11 cellular contexts compared by ENCODE assay signal in genomic region chr7:122383934-122384333, GRCh38.
DNase-seq lines count a peak whose midpoint lies in the region; ATAC-seq and TF ChIP-seq lines count a peak whose summit lies in the region.
"Had no signal": no experiment of that assay in that cellular context is flagged by ENCODE, and none has a peak within 500 bp of the region (broad histone marks: within the 10 kb centered on the region; RNA-seq: fewer than 3 reads in every experiment).

No MANE protein-coding gene starts in this region.

- H3K27ac Mint-ChIP-seq in stimulated activated memory B cell treated with anti-CD40 and anti-IgM and Interleukin-4, amounts not matched to agents 10 μg/mL and 1 μg/mL and 100 μg/mL, for 72 hours: no peak overlapping the region
- H3K27ac Mint-ChIP-seq in type B pancreatic cell (no peak overlapping the region), immature natural killer cell (no peak overlapping the region)
- H3K27ac Mint-ChIP-seq: activated B cell treated with CpG ODN at 0.5 μM for 24 hours had no signal

- no peak overlapping the region for H3K4me3 Mint-ChIP-seq in stimulated activated memory B cell treated with anti-CD40 and anti-IgM and Interleukin-4, amounts not matched to agents 10 μg/mL and 1 μg/mL and 100 μg/mL, for 72 hours
- no peak overlapping the region for H3K4me3 Mint-ChIP-seq in type B pancreatic cell
- H3K4me3 Mint-ChIP-seq in immature natural killer cell: no peak overlapping the region
- H3K4me3 Mint-ChIP-seq: activated B cell treated with CpG ODN at 0.5 μM for 24 hours had no signal

- ATAC-seq in HG02870 (IDR thresholded peaks at IDR 0.05; ENCODE audit: unreplicated experiment): peak; percentile 83
- ATAC-seq in stimulated activated memory B cell treated with anti-CD40 and anti-IgM and Interleukin-4, amounts not matched to agents 10 μg/mL and 1 μg/mL and 100 μg/mL, for 72 hours: peak; percentile 47
- ATAC-seq: esophagus mucosa had no signal

- DNase-seq in NCI-H1417 (lab: John Stamatoyannopoulos, UW) (peak in 2 of 3 experiments; percentile 36 to 81), NCI-H1417 treated with DMSO at 0.1 percent for 48 hours (lab: John Stamatoyannopoulos, UW) (no peak), NB4 (ENCODE audit: low read depth) (peak; percentile 16), type B pancreatic cell (ENCODE audit: extremely low spot score, unreplicated experiment) (no peak), immature natural killer cell (no peak)
- DNase-seq in stimulated activated CD4-positive, alpha-beta T cell treated with anti-CD3 and anti-CD28 coated beads, Interleukin-1b, Interleukin-23, amount 100 ng/mL, for 48 hours: no peak
- DNase-seq: activated B cell treated with CpG ODN at 0.5 μM for 24 hours, left ventricle myocardium inferior had no signal

- H3K4me1 Mint-ChIP-seq in stimulated activated memory B cell treated with anti-CD40 and anti-IgM and Interleukin-4, amounts not matched to agents 10 μg/mL and 1 μg/mL and 100 μg/mL, for 72 hours: no peaks in the 10 kb centered on the region
- no peaks in the 10 kb centered on the region for H3K4me1 Mint-ChIP-seq in type B pancreatic cell (ENCODE audit: unreplicated experiment)
- H3K4me1 Mint-ChIP-seq in immature natural killer cell: no peaks in the 10 kb centered on the region
- H3K4me1 Mint-ChIP-seq: activated B cell treated with CpG ODN at 0.5 μM for 24 hours had no signal

- no peak for TF ChIP-seq CTCF in NB4 (IDR thresholded peaks at IDR 0.05; ENCODE audit: low read depth, low read length)
- no peak for TF ChIP-seq CTCF in type B pancreatic cell (conservative IDR thresholded peaks at IDR 0.05)

- no peak for TF ChIP-seq POLR2A in NB4 (IDR thresholded peaks at IDR 0.05; ENCODE audit: extremely low read depth, insufficient read length)

- no peaks in the 10 kb centered on the region for H3K27me3 Mint-ChIP-seq in stimulated activated memory B cell treated with anti-CD40 and anti-IgM and Interleukin-4, amounts not matched to agents 10 μg/mL and 1 μg/mL and 100 μg/mL, for 72 hours
- H3K27me3 Mint-ChIP-seq in type B pancreatic cell (no peaks in the 10 kb centered on the region), immature natural killer cell (ENCODE audit: low read depth in 3 of 3) (no peaks in the 10 kb centered on the region)
- H3K27me3 Mint-ChIP-seq: activated B cell treated with CpG ODN at 0.5 μM for 24 hours had no signal

- no peak overlapping the region for H3K4me3 ChIP-seq in NB4 (ENCODE audit: low read depth, low read length)
- H3K4me3 ChIP-seq: left ventricle myocardium inferior had no signal

- H3K36me3 Mint-ChIP-seq in stimulated activated memory B cell treated with anti-CD40 and anti-IgM and Interleukin-4, amounts not matched to agents 10 μg/mL and 1 μg/mL and 100 μg/mL, for 72 hours: no peaks in the 10 kb centered on the region
- H3K36me3 Mint-ChIP-seq in type B pancreatic cell (no peaks in the 10 kb centered on the region), immature natural killer cell (no peaks in the 10 kb centered on the region)

- no peaks in the 10 kb centered on the region for H3K9me3 Mint-ChIP-seq in stimulated activated memory B cell treated with anti-CD40 and anti-IgM and Interleukin-4, amounts not matched to agents 10 μg/mL and 1 μg/mL and 100 μg/mL, for 72 hours
- H3K9me3 Mint-ChIP-seq in type B pancreatic cell: no peaks in the 10 kb centered on the region
- H3K9me3 Mint-ChIP-seq in immature natural killer cell: peaks cover 2 to 27% (median 6%) of the 10 kb centered on the region in 6 donors
- H3K9me3 Mint-ChIP-seq: activated B cell treated with CpG ODN at 0.5 μM for 24 hours had no signal

Comparison
In these comparisons a context has a peak if more than half of its experiments do, and no peak if none do; other contexts are left out.
1. DNase-seq: peak in NCI-H1417 (2 of 3) and NB4 (single experiment); none in NCI-H1417 treated with DMSO at 0.1 percent for 48 hours (single experiment), stimulated activated CD4-positive, alpha-beta T cell treated with anti-CD3 and anti-CD28 coated beads, Interleukin-1b, Interleukin-23, amount 100 ng/mL, for 48 hours (single experiment), type B pancreatic cell (single experiment) and immature natural killer cell (0 of 3).